ENCODE assay signal across 2 cellular contexts in genomic region chr1:98322966-98323365, GRCh38.
TF ChIP-seq lines count a peak whose summit lies in the region.

No MANE protein-coding gene starts in this region.

TF ChIP-seq in A549, 52 proteins besides CTCF, POLR2A, EP300 and RAD21 (continued from another document):
- TF ChIP-seq RCOR1 (IDR thresholded peaks at IDR 0.05; ENCODE audit: low read depth, low read length) (no peak), MYC (IDR thresholded peaks at IDR 0.05; ENCODE audit: borderline replicate concordance, low read length) (no peak)

TF ChIP-seq in IMR-90, 13 proteins besides CTCF, POLR2A, EP300 and RAD21:
- TF ChIP-seq MAZ (IDR thresholded peaks at IDR 0.05; ENCODE audit: borderline replicate concordance, low read depth, low read length) (no peak), RFX5 (IDR thresholded peaks at IDR 0.05; ENCODE audit: low read depth, low read length) (no peak), FOS (IDR thresholded peaks at IDR 0.05; ENCODE audit: low read depth, low read length) (no peak), CHD1 (IDR thresholded peaks at IDR 0.05; ENCODE audit: low read depth, low read length) (no peak), ELK1 (IDR thresholded peaks at IDR 0.05; ENCODE audit: borderline replicate concordance, low read depth, low read length) (no peak), BHLHE40 (IDR thresholded peaks at IDR 0.05; ENCODE audit: low read depth, low read length) (no peak), SMC3 (IDR thresholded peaks at IDR 0.05; ENCODE audit: low read depth, low read length) (no peak), USF2 (IDR thresholded peaks at IDR 0.05; ENCODE audit: low read depth, low read length) (no peak), RCOR1 (IDR thresholded peaks at IDR 0.05; ENCODE audit: insufficient replicate concordance, low read length) (no peak), CEBPB (IDR thresholded peaks at IDR 0.05; ENCODE audit: low read depth, low read length) (no peak), NFE2L2 (IDR thresholded peaks at IDR 0.05; ENCODE audit: low read depth, low read length) (no peak), MAFK (IDR thresholded peaks at IDR 0.05; ENCODE audit: low read depth, low read length) (no peak), MXI1 (IDR thresholded peaks at IDR 0.05; ENCODE audit: borderline replicate concordance, low read depth, low read length) (no peak)
TF ChIP-seq in IMR-90: peak in this region for 0.
